Comparison of ENCODE assay signal across 25 cellular contexts in the genomic region with DNA sequence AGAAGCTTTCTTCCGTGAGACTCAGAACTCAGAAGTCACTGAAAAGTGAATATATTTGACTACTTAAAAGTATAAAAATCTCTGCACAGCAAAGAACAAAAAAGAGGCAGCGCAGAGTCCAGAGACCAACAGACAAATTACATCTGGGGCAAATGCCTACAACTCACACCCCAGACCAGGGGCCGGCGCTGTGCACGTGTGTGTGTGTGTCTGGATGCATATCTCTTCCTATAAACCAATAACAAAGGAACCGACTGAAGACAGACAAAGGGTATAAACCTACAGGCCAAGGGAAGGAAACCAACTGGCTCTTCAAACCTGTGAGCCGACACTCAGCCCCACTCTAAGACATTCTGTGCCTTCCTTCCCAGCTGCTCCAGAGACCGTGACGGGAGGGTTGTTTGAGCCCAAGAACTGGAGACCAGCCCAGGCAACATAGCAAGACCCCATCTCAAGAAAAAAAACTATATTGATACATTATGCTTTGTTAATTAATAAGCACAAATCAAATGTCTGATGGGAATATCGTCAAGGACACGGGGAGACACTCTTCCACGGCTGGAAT. TPM values are rescaled to one million over a fixed set of nuclear protein-coding genes. Genes with fewer than 3 reads are reported as not detected.
A peak's percentile ranks its signal among the peaks of the same experiment; 100 is the strongest.
DNase-seq lines count a peak whose midpoint lies in the region; ATAC-seq, FAIRE-seq and TF ChIP-seq lines count a peak whose summit lies in the region.
"Had no signal": no experiment of that assay in that cellular context is flagged by ENCODE, and none has a peak within 500 bp of the region (broad histone marks: within the 10 kb centered on the region; RNA-seq: fewer than 3 reads in every experiment).

No MANE protein-coding gene starts in this region.

- H3K27me3 Mint-ChIP-seq in chondrocyte (ENCODE audit: low read depth), result no peaks in the 10 kb centered on the region
- H3K27me3 Mint-ChIP-seq: CD4-positive, alpha-beta T cell had no signal

- no peak overlapping the region for H3K4me3 Mint-ChIP-seq in chondrocyte (ENCODE audit: unreplicated experiment)
- H3K4me3 Mint-ChIP-seq: CD4-positive, alpha-beta T cell; GM23338 had no signal

- peaks cover 2% of the 10 kb centered on the region for H3K36me3 Mint-ChIP-seq in chondrocyte (ENCODE audit: low read depth)

- no peak overlapping the region for H3K27ac Mint-ChIP-seq in chondrocyte (ENCODE audit: unreplicated experiment)
- H3K27ac Mint-ChIP-seq: CD4-positive, alpha-beta T cell; GM23338 had no signal

- no peaks in the 10 kb centered on the region for H3K4me1 Mint-ChIP-seq in chondrocyte (ENCODE audit: low read depth)
- H3K4me1 Mint-ChIP-seq: GM23338 had no signal

- ATAC-seq in left ventricle myocardium superior (no peak), mucosa of descending colon (peak; percentile 22), pancreas (no peak), HG03025 (IDR thresholded peaks at IDR 0.05; ENCODE audit: low FRiP score, unreplicated experiment) (no peak), HG02970 (IDR thresholded peaks at IDR 0.05; ENCODE audit: low FRiP score, unreplicated experiment) (no peak)
- ATAC-seq: A549, HCT116 had no signal

- FAIRE-seq in pancreas (lab: Jason Lieb, UNC), result no peak
- FAIRE-seq: A549, D721Med, GM18507 had no signal

- H3K4me3 ChIP-seq in right atrium auricular region (no peak overlapping the region), mucosa of descending colon (no peak overlapping the region), pancreas (no peak overlapping the region)
- H3K4me3 ChIP-seq: A549; BLaER1 treated with 17β-estradiol and CSF1 and Interleukin-3, amounts not matched to agents 10 nM and 100 nM; GM23338 had no signal

- no peaks in the 10 kb centered on the region for H3K36me3 ChIP-seq in right atrium auricular region
- no peaks in the 10 kb centered on the region for H3K36me3 ChIP-seq in mucosa of descending colon (ENCODE audit: low read depth)
- no peaks in the 10 kb centered on the region for H3K36me3 ChIP-seq in pancreas
- H3K36me3 ChIP-seq: BLaER1 treated with 17β-estradiol and CSF1 and Interleukin-3, amounts not matched to agents 10 nM and 100 nM had no signal

- H3K9me3 ChIP-seq in right atrium auricular region, result no peaks in the 10 kb centered on the region
- no peaks in the 10 kb centered on the region for H3K9me3 ChIP-seq in mucosa of descending colon
- H3K9me3 ChIP-seq in pancreas, result no peaks in the 10 kb centered on the region

- no peaks in the 10 kb centered on the region for H3K9me3 Mint-ChIP-seq in chondrocyte (ENCODE audit: low read depth)
- H3K9me3 Mint-ChIP-seq: CD4-positive, alpha-beta T cell; GM23338 had no signal

- intact Hi-C loops in left ventricle myocardium superior (cut with micrococcal nuclease) (no loop called here), mucosa of descending colon (cut with DNase I, micrococcal nuclease) (no loop called here), pancreas (cut with DNase I) (no loop called here)

- 86% methylated on average over 12 of the region's 12 CpGs for WGBS in pancreas, 2 donors

- DNase-seq in left ventricle myocardium superior (peak; percentile 21), right atrium auricular region (ENCODE audit: low spot score) (no peak), chondrocyte (ENCODE audit: low spot score) (peak; percentile 41), mucosa of descending colon (peak in 1 of 3 donors; percentile 19), pancreas (no peak)
- DNase-seq: AML-193; CD4-positive, alpha-beta T cell; DMS53; Kasumi-1; NCI-H1092 treated with DMSO at 0.1 percent for 48 hours; NCI-H1436; NCI-H187 treated with DMSO at 0.1 percent for 48 hours; NCI-H748 treated with DMSO at 0.1 percent for 48 hours; NK-92 treated with Interleukin-12 subunit alpha and Interleukin-12 subunit beta, amount 100 ng/mL, for 24 hours; PC-3; SHP77 treated with DMSO at 0.1 percent for 48 hours had no signal

- TF ChIP-seq CTCF in right atrium auricular region (IDR thresholded peaks at IDR 0.05) (no peak), chondrocyte (IDR thresholded peaks at IDR 0.05) (no peak), mucosa of descending colon (IDR thresholded peaks at IDR 0.05) (no peak), pancreas (IDR thresholded peaks at IDR 0.05) (no peak)

- H3K27me3 ChIP-seq in right atrium auricular region (no peaks in the 10 kb centered on the region), pancreas (no peaks in the 10 kb centered on the region)
- H3K27me3 ChIP-seq: BLaER1 treated with 17β-estradiol and CSF1 and Interleukin-3, amounts not matched to agents 10 nM and 100 nM had no signal

- H3K4me1 ChIP-seq in right atrium auricular region (no peaks in the 10 kb centered on the region), mucosa of descending colon (ENCODE audit: low read depth) (no peaks in the 10 kb centered on the region), pancreas (no peaks in the 10 kb centered on the region)
- H3K4me1 ChIP-seq: A549 had no signal

- H3K27ac ChIP-seq in right atrium auricular region, result no peak overlapping the region
- no peak overlapping the region for H3K27ac ChIP-seq in pancreas
- H3K27ac ChIP-seq: A549; BLaER1 treated with 17β-estradiol and CSF1 and Interleukin-3, amounts not matched to agents 10 nM and 100 nM had no signal

RNA-seq across cellular contexts. Expression of gene WNT9A, which starts 18.8 kb away (rescaled TPM):
- 2.5 TPM for total RNA-seq in left ventricle myocardium superior
- total RNA-seq in right atrium auricular region, result 1 to 10 TPM in 1 of 2 donors, under 1 TPM in 1; 0.78 to 2.2 TPM
- total RNA-seq in chondrocyte, result 2.5 to 4.2 TPM (median 2.7 TPM) in 3 replicates
- total RNA-seq in mucosa of descending colon, result 10 to 100 TPM in 1 of 3 donors, 1 to 10 TPM in 2; 1.7 to 12.7 (median 2.4) TPM
- total RNA-seq in pancreas, result 1 to 10 TPM in 5 of 6 donors, under 1 TPM in 1; 0.72 to 2.9 (median 2.1) TPM
- 1 to 10 TPM in 1 of 2 donors, under 1 TPM in 1; 0.80 to 1.4 TPM for polyA plus RNA-seq in pancreas
- total RNA-seq: CD4-positive, alpha-beta T cell; HT-29 had no signal

Comparison
In these comparisons a context has a peak if more than half of its experiments do, and no peak if none do; other contexts are left out.
1. DNase-seq: peak in left ventricle myocardium superior (single experiment) and chondrocyte (single experiment); none in right atrium auricular region (single experiment) and pancreas (0 of 6).